ENCODE assay signal across 20 cellular contexts in the genomic region with DNA sequence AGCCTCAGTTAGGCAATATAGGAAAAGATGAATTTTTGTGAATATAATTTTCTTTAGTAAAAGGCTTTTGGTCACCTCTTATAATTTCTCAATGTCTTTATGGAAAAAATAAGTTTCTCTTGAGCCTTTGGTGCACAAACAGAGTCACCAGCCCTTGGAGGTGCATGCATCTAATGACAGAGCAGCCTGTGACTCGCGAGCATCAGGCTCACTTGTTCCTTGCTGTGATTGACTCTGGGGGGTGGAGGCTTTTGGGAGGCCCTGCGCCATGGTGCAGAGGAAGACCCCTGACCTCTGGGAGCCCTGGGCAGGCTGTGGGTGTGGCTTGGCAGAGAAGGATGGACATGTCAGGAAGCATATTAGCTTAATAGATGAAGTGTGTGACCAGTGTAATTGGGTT.
A peak's percentile ranks its signal among the peaks of the same experiment; 100 is the strongest.
DNase-seq lines count a peak whose midpoint lies in the region; ATAC-seq and TF ChIP-seq lines count a peak whose summit lies in the region.
"Had no signal": no experiment of that assay in that cellular context is flagged by ENCODE, and none has a peak within 500 bp of the region (broad histone marks: within the 10 kb centered on the region; RNA-seq: fewer than 3 reads in every experiment).

No MANE protein-coding gene starts in this region.

- H3K27me3 ChIP-seq in prostate gland (replicated peaks; ENCODE audit: insufficient read depth), result no peaks in the 10 kb centered on the region
- H3K27me3 ChIP-seq: BLaER1, ovary, tibial nerve had no signal

- no peaks in the 10 kb centered on the region for H3K9me3 Mint-ChIP-seq in activated CD4-positive, alpha-beta T cell treated with anti-CD3 and anti-CD28 coated beads for 36 hours (ENCODE audit: low read depth)
- H3K9me3 Mint-ChIP-seq in activated T-helper 17 cell treated with anti-CD3 and anti-CD28 coated beads, Interleukin-2, amount 50 U/mL, for 72 hours, result peaks cover 4% of the 10 kb centered on the region
- H3K9me3 Mint-ChIP-seq in naive thymus-derived CD8-positive, alpha-beta T cell, result no peaks in the 10 kb centered on the region

- peak overlapping the region; percentile 65 for H3K27ac Mint-ChIP-seq in activated CD4-positive, alpha-beta T cell treated with anti-CD3 and anti-CD28 coated beads for 36 hours
- H3K27ac Mint-ChIP-seq in T-helper 17 cell, result peak overlapping the region; percentile 98
- H3K27ac Mint-ChIP-seq in activated T-helper 17 cell treated with anti-CD3 and anti-CD28 coated beads, Interleukin-2, amount 50 U/mL, for 72 hours, result peak overlapping the region; percentile 99
- peak overlapping the region; percentile 73 to 99 (median 96) for H3K27ac Mint-ChIP-seq in naive thymus-derived CD8-positive, alpha-beta T cell

- H3K36me3 Mint-ChIP-seq in activated CD4-positive, alpha-beta T cell treated with anti-CD3 and anti-CD28 coated beads for 36 hours (ENCODE audit: low read depth), result peaks cover 80% of the 10 kb centered on the region
- peaks cover 31% of the 10 kb centered on the region for H3K36me3 Mint-ChIP-seq in T-helper 17 cell (ENCODE audit: low read depth)
- peaks cover 98% of the 10 kb centered on the region for H3K36me3 Mint-ChIP-seq in activated T-helper 17 cell treated with anti-CD3 and anti-CD28 coated beads, Interleukin-2, amount 50 U/mL, for 72 hours (ENCODE audit: low read depth)
- peaks cover 29 to 96% (median 54%) of the 10 kb centered on the region in 3 donors for H3K36me3 Mint-ChIP-seq in naive thymus-derived CD8-positive, alpha-beta T cell

- CTCF ChIA-PET in activated CD4-positive, alpha-beta T cell treated with anti-CD3 and anti-CD28 coated beads for 36 hours (lab: Charles Lee), result interaction anchor here (0.6 to 1.4 kb wide), 2 partner anchors 65 to 77 kb away, joined by 3 read pairs; no protein-coding TSS in a partner anchor

- TF ChIP-seq CTCF in prostate gland (IDR thresholded peaks at IDR 0.05), result no peak

- peaks cover 81% of the 10 kb centered on the region for H3K4me1 Mint-ChIP-seq in activated CD4-positive, alpha-beta T cell treated with anti-CD3 and anti-CD28 coated beads for 36 hours
- H3K4me1 Mint-ChIP-seq in T-helper 17 cell, result peaks cover 62% of the 10 kb centered on the region
- H3K4me1 Mint-ChIP-seq in activated T-helper 17 cell treated with anti-CD3 and anti-CD28 coated beads, Interleukin-2, amount 50 U/mL, for 72 hours, result peaks cover 59% of the 10 kb centered on the region
- peaks cover 53 to 91% (median 78%) of the 10 kb centered on the region in 4 donors for H3K4me1 Mint-ChIP-seq in naive thymus-derived CD8-positive, alpha-beta T cell

- WGBS in prostate gland, result 83% methylated on average over 3 of the region's 3 CpGs

- H3K9me3 ChIP-seq in T-helper 17 cell (ENCODE audit: control insufficient read depth, low read length, poor library complexity, severe bottlenecking) (no peaks in the 10 kb centered on the region), prostate gland (no peaks in the 10 kb centered on the region)
- H3K9me3 ChIP-seq: BLaER1, ovary, tibial nerve had no signal

- POLR2A ChIA-PET in activated CD4-positive, alpha-beta T cell treated with anti-CD3 and anti-CD28 coated beads for 36 hours (lab: Charles Lee), result no interaction called here
- POLR2A ChIA-PET in naive thymus-derived CD8-positive, alpha-beta T cell (lab: Charles Lee), result no interaction called here

- H3K4me3 ChIP-seq in prostate gland, result no peak overlapping the region
- H3K4me3 ChIP-seq: BLaER1, GM12878, ovary, tibial nerve had no signal

- no peak overlapping the region for H3K27ac ChIP-seq in prostate gland
- H3K27ac ChIP-seq: BLaER1, ovary, RWPE1, tibial nerve had no signal

- DNase-seq in activated CD4-positive, alpha-beta T cell treated with anti-CD3 and anti-CD28 coated beads for 36 hours, result peak; percentile 55
- DNase-seq in activated CD4-positive, alpha-beta T cell treated with anti-CD3 and anti-CD28 coated beads, Interleukin-2, amount 50 U/mL, for 48 hours, result no peak
- DNase-seq in T-helper 17 cell, result no peak
- DNase-seq in naive thymus-derived CD8-positive, alpha-beta T cell, result no peak
- no peak for DNase-seq in prostate gland (ENCODE audit: low spot score)
- DNase-seq in hippocampal formation (lab: John Stamatoyannopoulos, UW), result no peak
- DNase-seq in amniotic stem cell (lab: John Stamatoyannopoulos, UW), result no peak
- DNase-seq: effector CD4-positive, alpha-beta T cell; GDM1; glutamatergic neuron; left ventricle myocardium superior; NCI-H1048; NCI-H2081; NCI-H524; ovary had no signal

- H3K36me3 ChIP-seq in prostate gland, result no peaks in the 10 kb centered on the region
- H3K36me3 ChIP-seq: ovary, tibial nerve had no signal

- H3K4me1 ChIP-seq in prostate gland (replicated peaks), result no peaks in the 10 kb centered on the region

- ATAC-seq in activated CD4-positive, alpha-beta T cell treated with anti-CD3 and anti-CD28 coated beads for 36 hours, result peak; percentile 31
- ATAC-seq in T-helper 17 cell, result no peak
- ATAC-seq in activated T-helper 17 cell treated with anti-CD3 and anti-CD28 coated beads, Interleukin-2, amount 50 U/mL, for 72 hours (replicated peaks), result peak; percentile 12
- ATAC-seq in naive thymus-derived CD8-positive, alpha-beta T cell, result no peak
- ATAC-seq: GM12878, left ventricle myocardium superior had no signal

- intact Hi-C loops in activated CD4-positive, alpha-beta T cell treated with anti-CD3 and anti-CD28 coated beads for 36 hours (cut with DNase I, micrococcal nuclease), result no loop called here
- intact Hi-C loops in prostate gland (cut with DNase I), result no loop called here

- no peak for TF ChIP-seq POLR2A in prostate gland (IDR thresholded peaks at IDR 0.05)

- H3K4me3 Mint-ChIP-seq in activated CD4-positive, alpha-beta T cell treated with anti-CD3 and anti-CD28 coated beads for 36 hours, result no peak overlapping the region
- H3K4me3 Mint-ChIP-seq in T-helper 17 cell, result peak overlapping the region; percentile 45
- peak overlapping the region; percentile 23 for H3K4me3 Mint-ChIP-seq in activated T-helper 17 cell treated with anti-CD3 and anti-CD28 coated beads, Interleukin-2, amount 50 U/mL, for 72 hours
- H3K4me3 Mint-ChIP-seq in naive thymus-derived CD8-positive, alpha-beta T cell, result peak overlapping the region in 4 of 10 donors; percentile 5 to 56 (median 13)

- H3K27me3 Mint-ChIP-seq in activated CD4-positive, alpha-beta T cell treated with anti-CD3 and anti-CD28 coated beads for 36 hours, result no peaks in the 10 kb centered on the region
- H3K27me3 Mint-ChIP-seq in T-helper 17 cell, result no peaks in the 10 kb centered on the region
- H3K27me3 Mint-ChIP-seq in activated T-helper 17 cell treated with anti-CD3 and anti-CD28 coated beads, Interleukin-2, amount 50 U/mL, for 72 hours, result no peaks in the 10 kb centered on the region
- H3K27me3 Mint-ChIP-seq in naive thymus-derived CD8-positive, alpha-beta T cell, result no peaks in the 10 kb centered on the region

Comparison
In these comparisons a context has a peak if more than half of its experiments do, and no peak if none do; other contexts are left out.
1. ATAC-seq: peak in activated CD4-positive, alpha-beta T cell treated with anti-CD3 and anti-CD28 coated beads for 36 hours (single experiment) and activated T-helper 17 cell treated with anti-CD3 and anti-CD28 coated beads, Interleukin-2, amount 50 U/mL, for 72 hours (single experiment); none in T-helper 17 cell (single experiment) and naive thymus-derived CD8-positive, alpha-beta T cell (0 of 2).
2. Peak in every context shown above with its lines, with median percentiles within 50 percentile points of each other: H3K27ac Mint-ChIP-seq.